32 cellular contexts compared by ENCODE assay signal in the genomic region with DNA sequence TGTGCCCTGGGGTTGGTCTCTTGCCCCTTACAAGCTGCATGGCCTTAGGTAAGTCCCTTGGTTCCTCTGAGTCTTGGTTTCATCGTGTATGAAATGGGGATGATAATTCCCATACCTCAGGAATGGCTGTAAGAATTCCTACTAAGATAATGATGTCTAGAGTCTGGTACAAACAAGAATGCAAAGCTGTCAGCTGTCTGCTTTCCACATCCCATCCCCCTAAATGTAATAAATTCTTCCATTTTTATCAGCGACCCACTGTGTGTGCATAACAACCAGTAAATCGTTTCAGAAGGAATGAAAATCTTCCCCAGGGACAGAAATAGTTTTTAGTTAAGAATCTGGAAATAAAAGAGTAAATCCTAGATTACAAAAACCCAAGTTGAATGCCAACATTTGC.
"Had no signal": no experiment of that assay in that cellular context is flagged by ENCODE, and none has a peak within 500 bp of the region (broad histone marks: within the 10 kb centered on the region; RNA-seq: fewer than 3 reads in every experiment).

No MANE protein-coding gene starts in this region.

- H3K4me1 Mint-ChIP-seq: endodermal cell; naive B cell; neural progenitor cell; stimulated activated naive CD8-positive, alpha-beta T cell treated with anti-CD3 and anti-CD28 coated beads, Interleukin-15, amount 100 ng/mL, for 72 hours had no signal

- DNase-seq: colonic mucosa; effector CD8-positive, alpha-beta T cell; endodermal cell; foreskin keratinocyte; heart left ventricle; kidney; mucosa of descending colon; naive B cell; small intestine; stimulated activated CD4-positive, alpha-beta T cell treated with anti-CD3 and anti-CD28 coated beads, Interleukin-12 subunit alpha, Interleukin-12 subunit beta, amount 100 ng/mL, for 4 hours; stimulated activated CD4-positive, alpha-beta T cell treated with anti-CD3 and anti-CD28 coated beads, Interleukin-1b, Interleukin-23, amount 100 ng/mL, for 48 hours; stimulated activated CD4-positive, alpha-beta T cell treated with anti-CD3 and anti-CD28 coated beads, Interleukin-4, amount 100 ng/mL, for 1 hour; stimulated activated CD8-positive, alpha-beta memory T cell treated with anti-CD3 and anti-CD28 coated beads, Interleukin-4, amount 100 ng/mL, for 48 hours; stimulated activated naive CD4-positive, alpha-beta T cell; stimulated activated naive CD8-positive, alpha-beta T cell treated with anti-CD3 and anti-CD28 coated beads, Interleukin-15, amount 100 ng/mL, for 72 hours; transverse colon; upper lobe of right lung; uterus had no signal

- H3K36me3 ChIP-seq: colonic mucosa, heart left ventricle, neural progenitor cell, prostate gland, right atrium auricular region, suprapubic skin, transverse colon, uterus had no signal

- H3K9me3 Mint-ChIP-seq: dendritic cell treated with granulocyte-macrophage colony-stimulating factor and Interleukin-4, amounts not matched to agents 40 ng/mL and 50 ng/mL, for 4 days; natural killer cell treated with Interleukin-12 subunit alpha and Interleukin-12 subunit beta and Interleukin-15 and Interleukin-18, amount 100 ng/mL, for 72 hours; neural progenitor cell had no signal

- H3K36me3 Mint-ChIP-seq: natural killer cell treated with Interleukin-12 subunit alpha and Interleukin-12 subunit beta and Interleukin-15 and Interleukin-18, amount 100 ng/mL, for 72 hours; neural progenitor cell had no signal

- H3K4me3 Mint-ChIP-seq: dendritic cell treated with granulocyte-macrophage colony-stimulating factor and Interleukin-4, amounts not matched to agents 40 ng/mL and 50 ng/mL, for 4 days; endodermal cell; memory B cell; naive B cell; natural killer cell treated with Interleukin-12 subunit alpha and Interleukin-12 subunit beta and Interleukin-15 and Interleukin-18, amount 100 ng/mL, for 72 hours; neural progenitor cell; stimulated activated naive CD8-positive, alpha-beta T cell treated with anti-CD3 and anti-CD28 coated beads, Interleukin-15, amount 100 ng/mL, for 72 hours had no signal

- H3K27me3 Mint-ChIP-seq: dendritic cell treated with granulocyte-macrophage colony-stimulating factor and Interleukin-4, amounts not matched to agents 40 ng/mL and 50 ng/mL, for 4 days; memory B cell; naive B cell; natural killer cell treated with Interleukin-12 subunit alpha and Interleukin-12 subunit beta and Interleukin-15 and Interleukin-18, amount 100 ng/mL, for 72 hours; stimulated activated naive CD8-positive, alpha-beta T cell treated with anti-CD3 and anti-CD28 coated beads, Interleukin-15, amount 100 ng/mL, for 72 hours had no signal

- H3K4me3 ChIP-seq: colonic mucosa, gastroesophageal sphincter, heart left ventricle, hepatocyte, lung, mucosa of descending colon, neural progenitor cell, prostate gland, right atrium auricular region, suprapubic skin, transverse colon, upper lobe of right lung, uterus had no signal

- H3K9ac ChIP-seq: neural progenitor cell, parathyroid adenoma had no signal

- ATAC-seq: esophagus mucosa; foreskin keratinocyte; gastroesophageal sphincter; heart left ventricle; left lobe of liver; mucosa of descending colon; natural killer cell treated with Interleukin-12 subunit alpha and Interleukin-12 subunit beta and Interleukin-15 and Interleukin-18, amount 100 ng/mL, for 72 hours; stimulated activated naive CD8-positive, alpha-beta T cell treated with anti-CD3 and anti-CD28 coated beads, Interleukin-15, amount 100 ng/mL, for 72 hours; upper lobe of right lung had no signal

- H3K27ac Mint-ChIP-seq: endodermal cell; memory B cell; natural killer cell treated with Interleukin-12 subunit alpha and Interleukin-12 subunit beta and Interleukin-15 and Interleukin-18, amount 100 ng/mL, for 72 hours; neural progenitor cell; stimulated activated naive CD8-positive, alpha-beta T cell treated with anti-CD3 and anti-CD28 coated beads, Interleukin-15, amount 100 ng/mL, for 72 hours had no signal

- H3K27ac ChIP-seq: colonic mucosa, epithelial cell of prostate, foreskin keratinocyte, gastroesophageal sphincter, heart left ventricle, hepatocyte, neural progenitor cell, parathyroid adenoma, prostate gland, right atrium auricular region, suprapubic skin, transverse colon, upper lobe of right lung, uterus had no signal

- H3K9me3 ChIP-seq: colonic mucosa, gastroesophageal sphincter, mucosa of descending colon, prostate gland, right atrium auricular region, suprapubic skin, transverse colon, upper lobe of right lung, uterus had no signal
